ENCODE assay signal across 10 cellular contexts in genomic region chr1:145872421-145872891, GRCh38. TPM values are rescaled to one million over a fixed set of nuclear protein-coding genes. Genes with fewer than 3 reads are reported as not detected.
DNase-seq lines count a peak whose midpoint lies in the region; ATAC-seq and FAIRE-seq lines count a peak whose summit lies in the region.
"Had no signal": no experiment of that assay in that cellular context is flagged by ENCODE, and none has a peak within 500 bp of the region (broad histone marks: within the 10 kb centered on the region; RNA-seq: fewer than 3 reads in every experiment).

No MANE protein-coding gene starts in this region.

- peak overlapping the region; percentile 31 for H4K12ac ChIP-seq in trophoblast cell (ENCODE audit: low read depth, low read length)

- H3K36me3 Mint-ChIP-seq in CD4-positive, alpha-beta memory T cell: no peaks in the 10 kb centered on the region
- H3K36me3 Mint-ChIP-seq in activated T-helper 17 cell treated with anti-CD3 and anti-CD28 coated beads, Interleukin-2, amount 50 U/mL, for 72 hours (ENCODE audit: low read depth): no peaks in the 10 kb centered on the region

- H4K91ac ChIP-seq in trophoblast cell (ENCODE audit: low read depth, low read length): no peak overlapping the region

- H2BK12ac ChIP-seq in trophoblast cell (ENCODE audit: low read length): no peak overlapping the region

- peaks cover 13 to 20% (median 17%) of the 10 kb centered on the region in 4 donors for H3K4me1 Mint-ChIP-seq in CD4-positive, alpha-beta memory T cell
- peaks cover 5% of the 10 kb centered on the region for H3K4me1 Mint-ChIP-seq in activated T-helper 17 cell treated with anti-CD3 and anti-CD28 coated beads, Interleukin-2, amount 50 U/mL, for 72 hours

- H3K79me2 ChIP-seq in trophoblast cell (ENCODE audit: control insufficient read depth, insufficient read depth, low read length, poor library complexity): no peaks in the 10 kb centered on the region

- POLR2A ChIA-PET in CD4-positive, alpha-beta memory T cell (lab: Charles Lee; ENCODE audit: partially characterized antibody): interaction anchor here (0.8 to 3.4 kb wide), 11 partner anchors 8 to 124 kb away, joined by 3 to 41 read pairs (median 4); partner anchors contain the start of genes ANKRD34A, NUDT17, PIAS3 and POLR3C

- no peak overlapping the region for H3K14ac ChIP-seq in trophoblast cell (ENCODE audit: low read length)

- H3K27me3 ChIP-seq in CD4-positive, alpha-beta memory T cell (ENCODE audit: insufficient read depth, low read length): no peaks in the 10 kb centered on the region
- H3K27me3 ChIP-seq in trophoblast cell (ENCODE audit: insufficient read depth, low read length): peaks cover 15% of the 10 kb centered on the region
- H3K27me3 ChIP-seq in small intestine (ENCODE audit: control insufficient read depth in 2 of 2, insufficient read depth in 2 of 2, low read length in 2 of 2): no peaks in the 10 kb centered on the region

- WGBS in trophoblast cell (ENCODE audit: extremely low coverage, insufficient coverage, insufficient read length): no CpG with 5 or more reads among the region's 19 CpGs
- WGBS in small intestine, 3 donors: 57 to 79% (median 78%) methylated on average over 19 of the region's 19 CpGs

- H3K4me2 ChIP-seq in trophoblast cell (ENCODE audit: low read length): peak overlapping the region; percentile 71

- no peak overlapping the region for H3K18ac ChIP-seq in trophoblast cell (ENCODE audit: low read length)

- H3K4ac ChIP-seq in trophoblast cell (ENCODE audit: low read depth, low read length): no peak overlapping the region

- H2BK5ac ChIP-seq in trophoblast cell (ENCODE audit: low read depth, low read length, poor library complexity): no peak overlapping the region

- H3K4me3 ChIP-seq in CD4-positive, alpha-beta memory T cell (ENCODE audit: low read length in 2 of 2): peak overlapping the region in 1 of 2 donors; percentile 51
- H3K4me3 ChIP-seq in trophoblast cell (ENCODE audit: low read depth, low read length): no peak overlapping the region
- peak overlapping the region in 1 of 2 donors; percentile 39 for H3K4me3 ChIP-seq in small intestine (ENCODE audit: low read depth in 1 of 2, low read length in 2 of 2)

- no peak for FAIRE-seq in small intestine (lab: Jason Lieb, UNC)
- FAIRE-seq: frontal cortex had no signal

- DNase-seq in CD4-positive, alpha-beta memory T cell: no peak
- DNase-seq in left cardiac atrium (peak; percentile 75), trophoblast cell (no peak), RPMI8226 (no peak), small intestine (no peak), NCI-H1694 treated with DMSO at 0.1 percent for 48 hours (lab: John Stamatoyannopoulos, UW) (no peak)
- DNase-seq: NCI-H2107 had no signal

- H2AK5ac ChIP-seq in trophoblast cell (ENCODE audit: low read length): no peak overlapping the region

- H3K79me1 ChIP-seq in trophoblast cell (ENCODE audit: low read length): no peaks in the 10 kb centered on the region

- peak overlapping the region; percentile 59 for H2AFZ ChIP-seq in trophoblast cell (ENCODE audit: insufficient read depth, low read length, poor library complexity)

- CTCF ChIA-PET in CD4-positive, alpha-beta memory T cell (lab: Charles Lee; ENCODE audit: partially characterized antibody): interaction anchor here (0.7 to 3.7 kb wide), 9 partner anchors 11 to 139 kb away, joined by 3 to 57 read pairs (median 3); partner anchors contain the start of genes NUDT17 and PIAS3

- H3K23ac ChIP-seq in trophoblast cell (ENCODE audit: low read length): no peak overlapping the region

- peak overlapping the region in 3 of 7 donors; percentile 38 to 76 (median 68) for H3K27ac Mint-ChIP-seq in CD4-positive, alpha-beta memory T cell
- H3K27ac Mint-ChIP-seq in activated T-helper 17 cell treated with anti-CD3 and anti-CD28 coated beads, Interleukin-2, amount 50 U/mL, for 72 hours: peak overlapping the region; percentile 57

- no peak overlapping the region for H4K8ac ChIP-seq in trophoblast cell (ENCODE audit: low read depth, low read length)

- peaks cover 14% of the 10 kb centered on the region for H3K4me1 ChIP-seq in CD4-positive, alpha-beta memory T cell (ENCODE audit: insufficient read depth, low read length)
- H3K4me1 ChIP-seq in trophoblast cell (ENCODE audit: control insufficient read depth in 1 of 2, insufficient read depth in 2 of 2, low read length in 2 of 2) (peaks cover 4 to 6% of the 10 kb centered on the region in 2 experiments), small intestine (ENCODE audit: control insufficient read depth in 2 of 2, insufficient read depth in 1 of 2, low read depth in 1 of 2, low read length in 1 of 2) (no peaks in the 10 kb centered on the region)

- intact Hi-C loops in CD4-positive, alpha-beta memory T cell (cut with micrococcal nuclease): loop anchor here (2.0 kb wide), 2 partner anchors 14 to 28 kb away; partner anchors contain the start of genes NUDT17 and PIAS3
- intact Hi-C loops in left cardiac atrium (cut with DNase I): no loop called here

- H3K27me3 Mint-ChIP-seq in CD4-positive, alpha-beta memory T cell: peaks cover 4 to 6% of the 10 kb centered on the region in 2 donors
- peaks cover 7% of the 10 kb centered on the region for H3K27me3 Mint-ChIP-seq in activated T-helper 17 cell treated with anti-CD3 and anti-CD28 coated beads, Interleukin-2, amount 50 U/mL, for 72 hours

- H3K9me3 ChIP-seq in CD4-positive, alpha-beta memory T cell (ENCODE audit: control insufficient read depth in 1 of 2, low read length in 2 of 2): no peaks in the 10 kb centered on the region
- peaks cover 4% of the 10 kb centered on the region for H3K9me3 ChIP-seq in trophoblast cell (ENCODE audit: insufficient read depth, low read depth, low read length)
- no peaks in the 10 kb centered on the region for H3K9me3 ChIP-seq in small intestine (ENCODE audit: control insufficient read depth, low read depth)

- H3K9me3 Mint-ChIP-seq in CD4-positive, alpha-beta memory T cell: peaks cover 0 to 2% (median 0%) of the 10 kb centered on the region in 8 donors
- no peaks in the 10 kb centered on the region for H3K9me3 Mint-ChIP-seq in activated T-helper 17 cell treated with anti-CD3 and anti-CD28 coated beads, Interleukin-2, amount 50 U/mL, for 72 hours

- no peak overlapping the region for H3K9ac ChIP-seq in trophoblast cell (ENCODE audit: low read length)

- ATAC-seq in activated T-helper 17 cell treated with anti-CD3 and anti-CD28 coated beads, Interleukin-2, amount 50 U/mL, for 72 hours (replicated peaks): peak; percentile 10
- ATAC-seq in left cardiac atrium (peak; percentile 71 to 86), HG03139 (IDR thresholded peaks at IDR 0.05; ENCODE audit: unreplicated experiment) (no peak)

- H2BK120ac ChIP-seq in trophoblast cell (ENCODE audit: insufficient read depth, low read length, poor library complexity): no peak overlapping the region

- H3K27ac ChIP-seq in CD4-positive, alpha-beta memory T cell (ENCODE audit: low read depth, low read length): no peak overlapping the region
- H3K27ac ChIP-seq in trophoblast cell (ENCODE audit: low read depth, low read length) (no peak overlapping the region), small intestine (ENCODE audit: low read depth in 1 of 2, low read length in 1 of 2) (peak overlapping the region in 1 of 2 donors; percentile 73)

- H3K4me3 Mint-ChIP-seq in CD4-positive, alpha-beta memory T cell: peak overlapping the region; percentile 75 to 84 (median 82)
- H3K4me3 Mint-ChIP-seq in activated T-helper 17 cell treated with anti-CD3 and anti-CD28 coated beads, Interleukin-2, amount 50 U/mL, for 72 hours: peak overlapping the region; percentile 84

- H3K36me3 ChIP-seq in CD4-positive, alpha-beta memory T cell (ENCODE audit: insufficient read depth, low read length): no peaks in the 10 kb centered on the region
- H3K36me3 ChIP-seq in trophoblast cell (ENCODE audit: control insufficient read depth in 1 of 2, insufficient read depth in 2 of 2, low read length in 2 of 2) (no peaks in the 10 kb centered on the region), small intestine (ENCODE audit: control insufficient read depth in 2 of 2, insufficient read depth in 2 of 2, low read length in 2 of 2) (no peaks in the 10 kb centered on the region)

RNA-seq across cellular contexts. Expression of gene ANKRD35, which starts 13.2 kb away (rescaled TPM):
- not detected for total RNA-seq in CD4-positive, alpha-beta memory T cell
- under 1 TPM in 1 of 2 donors, not detected in 1; 0.34 TPM for polyA plus RNA-seq in CD4-positive, alpha-beta memory T cell
- total RNA-seq in activated T-helper 17 cell treated with anti-CD3 and anti-CD28 coated beads, Interleukin-2, amount 50 U/mL, for 72 hours: under 1 TPM; 0.29 to 0.56 TPM
- total RNA-seq in left cardiac atrium: 1 to 10 TPM; 1.5 to 2.0 TPM
- 0.03 and 0.04 TPM in 2 replicates for polyA plus RNA-seq in trophoblast cell (2013)
- polyA plus RNA-seq in small intestine: 1 to 10 TPM in 2 of 3 donors, not detected in 1; 1.1 to 1.8 TPM

RNA-seq across cellular contexts. Expression of gene PIAS3, which starts 13.6 kb away (rescaled TPM):
- total RNA-seq in CD4-positive, alpha-beta memory T cell: 10 to 100 TPM; 30.3 to 33.6 TPM
- 10 to 100 TPM in 1 of 2 donors, 1 to 10 TPM in 1; 8.8 to 17.8 TPM for polyA plus RNA-seq in CD4-positive, alpha-beta memory T cell
- 10 to 100 TPM; 16.3 to 24.6 TPM for total RNA-seq in activated T-helper 17 cell treated with anti-CD3 and anti-CD28 coated beads, Interleukin-2, amount 50 U/mL, for 72 hours
- 10 to 100 TPM; 15.0 to 17.1 TPM for total RNA-seq in left cardiac atrium
- 40.7 and 42.0 TPM in 2 replicates for polyA plus RNA-seq in trophoblast cell (2013)
- 10 to 100 TPM in 1 of 3 donors, 1 to 10 TPM in 2; 5.9 to 10.1 (median 8.3) TPM for polyA plus RNA-seq in small intestine

RNA-seq across cellular contexts. Expression of gene NUDT17, which starts 27.0 kb away (rescaled TPM):
- 1 to 10 TPM; 3.1 to 5.6 TPM for total RNA-seq in CD4-positive, alpha-beta memory T cell
- polyA plus RNA-seq in CD4-positive, alpha-beta memory T cell: 1 to 10 TPM; 3.0 to 3.7 TPM
- total RNA-seq in activated T-helper 17 cell treated with anti-CD3 and anti-CD28 coated beads, Interleukin-2, amount 50 U/mL, for 72 hours: 1 to 10 TPM; 2.3 to 2.7 TPM
- total RNA-seq in left cardiac atrium: 1 to 10 TPM; 3.6 to 3.7 TPM
- 2.2 TPM in 2 replicates for polyA plus RNA-seq in trophoblast cell (2013)
- polyA plus RNA-seq in small intestine: 1 to 10 TPM in 2 of 3 donors, under 1 TPM in 1; 0.54 to 1.6 (median 1.6) TPM

RNA-seq across cellular contexts. Expression of gene ITGA10, which starts 37.4 kb away (rescaled TPM):
- total RNA-seq in CD4-positive, alpha-beta memory T cell: 1 to 10 TPM; 5.4 to 5.5 TPM
- under 1 TPM; 0.17 to 0.30 TPM for polyA plus RNA-seq in CD4-positive, alpha-beta memory T cell
- 1 to 10 TPM; 1.6 to 2.9 TPM for total RNA-seq in activated T-helper 17 cell treated with anti-CD3 and anti-CD28 coated beads, Interleukin-2, amount 50 U/mL, for 72 hours
- total RNA-seq in left cardiac atrium: 10 to 100 TPM in 1 of 2 donors, 1 to 10 TPM in 1; 2.2 to 13.4 TPM
- polyA plus RNA-seq in trophoblast cell (2013): 0.06 and 0.07 TPM in 2 replicates
- polyA plus RNA-seq in small intestine: 1 to 10 TPM in 1 of 3 donors, under 1 TPM in 2; 0.54 to 1.9 (median 0.67) TPM

RNA-seq across cellular contexts. Expression of gene PEX11B, which starts 46.1 kb away (rescaled TPM):
- 10 to 100 TPM; 34.7 to 38.7 TPM for total RNA-seq in CD4-positive, alpha-beta memory T cell
- polyA plus RNA-seq in CD4-positive, alpha-beta memory T cell: 10 to 100 TPM; 54.4 to 55.3 TPM
- 10 to 100 TPM; 23.6 to 25.2 TPM for total RNA-seq in activated T-helper 17 cell treated with anti-CD3 and anti-CD28 coated beads, Interleukin-2, amount 50 U/mL, for 72 hours
- total RNA-seq in left cardiac atrium: 10 to 100 TPM; 19.0 to 20.3 TPM
- 10.6 and 12.2 TPM in 2 replicates for polyA plus RNA-seq in trophoblast cell (2013)
- 10 to 100 TPM; 30.6 to 41.2 (median 32.7) TPM for polyA plus RNA-seq in small intestine
